ENCODE assay signal across 8 cellular contexts in the genomic region with DNA sequence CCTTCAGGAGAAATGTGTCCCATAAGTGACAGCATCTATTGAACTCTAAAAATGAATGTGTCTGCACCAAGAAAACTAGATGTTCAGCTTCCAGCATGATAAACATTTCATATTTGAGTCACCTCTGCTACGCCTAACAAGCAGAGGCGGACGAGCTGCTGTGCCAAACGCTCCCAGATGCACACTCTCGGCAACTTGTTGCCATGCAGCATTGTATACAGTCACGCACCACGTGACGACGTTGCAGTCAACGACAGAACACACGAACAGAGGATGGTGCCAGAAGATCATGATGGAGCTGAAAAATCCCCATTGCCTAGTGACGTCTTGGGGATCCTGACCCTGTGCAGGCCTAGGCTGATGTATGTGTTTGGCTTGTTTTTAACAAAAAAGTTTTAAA.
DNase-seq lines count a peak whose midpoint lies in the region; ATAC-seq and TF ChIP-seq lines count a peak whose summit lies in the region.
"Had no signal": no experiment of that assay in that cellular context is flagged by ENCODE, and none has a peak within 500 bp of the region (broad histone marks: within the 10 kb centered on the region; RNA-seq: fewer than 3 reads in every experiment).

No MANE protein-coding gene starts in this region.

- peak; percentile 88 for DNase-seq in NCI-H2107 treated with DMSO at 0.1 percent for 48 hours (lab: John Stamatoyannopoulos, UW; ENCODE audit: unreplicated experiment)
- DNase-seq in effector memory CD8-positive, alpha-beta T cell: peak in 1 of 3 experiments; percentile 9
- peak; percentile 29 to 38 for DNase-seq in stimulated activated CD4-positive, alpha-beta T cell treated with anti-CD3 and anti-CD28 coated beads, Interleukin-15, amount 100 ng/mL, for 48 hours (ENCODE audit: low read depth in 2 of 2)
- no peak for DNase-seq in HEK293T (ENCODE audit: extremely low spot score)

- peak overlapping the region; percentile 64 to 74 for H3K27ac Mint-ChIP-seq in effector memory CD8-positive, alpha-beta T cell

- POLR2A ChIA-PET in HEK293T (lab: Yijun Ruan, JAX): no interaction called here

- H3K4me1 Mint-ChIP-seq in effector memory CD8-positive, alpha-beta T cell (ENCODE audit: low read depth in 2 of 2): peaks cover 13 to 24% of the 10 kb centered on the region in 2 donors

- ATAC-seq in GM19025 (IDR thresholded peaks at IDR 0.05; ENCODE audit: low read depth, unreplicated experiment): peak; percentile 42
- peak; percentile 80 for ATAC-seq in effector memory CD8-positive, alpha-beta T cell (replicated peaks)
- ATAC-seq in HG03432 (IDR thresholded peaks at IDR 0.05; ENCODE audit: unreplicated experiment): no peak
- no peak for ATAC-seq in GM19328 (IDR thresholded peaks at IDR 0.05; ENCODE audit: unreplicated experiment)
- ATAC-seq: left lobe of liver had no signal

- CTCF ChIA-PET in HEK293T (lab: Yijun Ruan, JAX): no interaction called here

- no peaks in the 10 kb centered on the region for H3K27me3 Mint-ChIP-seq in effector memory CD8-positive, alpha-beta T cell

- no peak overlapping the region for H3K4me3 Mint-ChIP-seq in effector memory CD8-positive, alpha-beta T cell

- peaks cover 4% of the 10 kb centered on the region for H3K36me3 Mint-ChIP-seq in effector memory CD8-positive, alpha-beta T cell (ENCODE audit: insufficient read depth)

- H3K9me3 Mint-ChIP-seq in effector memory CD8-positive, alpha-beta T cell: no peaks in the 10 kb centered on the region

TF ChIP-seq in HEK293T, 16 proteins besides CTCF, POLR2A, EP300 and RAD21:
- TF ChIP-seq FOXA1 (IDR thresholded peaks at IDR 0.05): no peak
- TF ChIP-seq CTBP1 (IDR thresholded peaks at IDR 0.05; ENCODE audit: borderline replicate concordance): no peak
- no peak for TF ChIP-seq ZNF384 (IDR thresholded peaks at IDR 0.05)
- no peak for TF ChIP-seq SUZ12 (IDR thresholded peaks at IDR 0.05)
- no peak for TF ChIP-seq LEF1 (IDR thresholded peaks at IDR 0.05; ENCODE audit: borderline replicate concordance)
- TF ChIP-seq ELF4 (IDR thresholded peaks at IDR 0.05): no peak
- TF ChIP-seq L3MBTL2 (conservative IDR thresholded peaks at IDR 0.05): no peak
- TF ChIP-seq SP1 (IDR thresholded peaks at IDR 0.05): no peak
- no peak for TF ChIP-seq FOXM1 (IDR thresholded peaks at IDR 0.05; ENCODE audit: borderline replicate concordance)
- no peak for TF ChIP-seq ARNT (IDR thresholded peaks at IDR 0.05)
- TF ChIP-seq TARDBP (IDR thresholded peaks at IDR 0.05): no peak
- no peak for TF ChIP-seq BHLHE40 (IDR thresholded peaks at IDR 0.05; ENCODE audit: borderline replicate concordance)
- no peak for TF ChIP-seq FOXK2 (IDR thresholded peaks at IDR 0.05)
- TF ChIP-seq NFRKB (IDR thresholded peaks at IDR 0.05): no peak
- no peak for TF ChIP-seq HDGF (IDR thresholded peaks at IDR 0.05; ENCODE audit: borderline replicate concordance)

Comparison
In these comparisons a context has a peak if more than half of its experiments do, and no peak if none do; other contexts are left out.
1. ATAC-seq: peak in GM19025 (single experiment) and effector memory CD8-positive, alpha-beta T cell (single experiment); none in HG03432 (single experiment) and GM19328 (single experiment).